Comparison of ENCODE assay signal across 3 cellular contexts in genomic region chr2:48104418-48104817, GRCh38.
A peak's percentile ranks its signal among the peaks of the same experiment; 100 is the strongest.
TF ChIP-seq lines count a peak whose summit lies in the region.

No MANE protein-coding gene starts in this region.

TF ChIP-seq in SK-N-SH, 30 proteins besides CTCF, POLR2A, EP300 and RAD21:
- TF ChIP-seq FOXM1 (IDR thresholded peaks at IDR 0.05; ENCODE audit: low read depth), result no peak
- TF ChIP-seq, protein P1, sequence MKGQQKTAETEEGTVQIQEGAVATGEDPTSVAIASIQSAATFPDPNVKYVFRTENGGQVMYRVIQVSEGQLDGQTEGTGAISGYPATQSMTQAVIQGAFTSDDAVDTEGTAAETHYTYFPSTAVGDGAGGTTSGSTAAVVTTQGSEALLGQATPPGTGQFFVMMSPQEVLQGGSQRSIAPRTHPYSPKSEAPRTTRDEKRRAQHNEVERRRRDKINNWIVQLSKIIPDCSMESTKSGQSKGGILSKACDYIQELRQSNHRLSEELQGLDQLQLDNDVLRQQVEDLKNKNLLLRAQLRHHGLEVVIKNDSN (IDR thresholded peaks at IDR 0.05; ENCODE audit: borderline replicate concordance, low read depth), result peak; percentile 53; the same call in 1 of the 2 replicates

TF ChIP-seq in SK-N-SH treated with all-trans-retinoic acid at 6 μM for 48 hours, 23 proteins besides CTCF, POLR2A, EP300 and RAD21:
- TF ChIP-seq SNAI2 (CRISPR knock-in tag; IDR thresholded peaks at IDR 0.05), result no peak

TF ChIP-seq in IMR-90, 13 proteins besides CTCF, POLR2A, EP300 and RAD21:
- TF ChIP-seq MAFK (IDR thresholded peaks at IDR 0.05; ENCODE audit: low read depth, low read length) (no peak), CEBPB (IDR thresholded peaks at IDR 0.05; ENCODE audit: low read depth, low read length) (no peak), BHLHE40 (IDR thresholded peaks at IDR 0.05; ENCODE audit: low read depth, low read length) (no peak), MAZ (IDR thresholded peaks at IDR 0.05; ENCODE audit: borderline replicate concordance, low read depth, low read length) (no peak)
- TF ChIP-seq, protein P2, sequence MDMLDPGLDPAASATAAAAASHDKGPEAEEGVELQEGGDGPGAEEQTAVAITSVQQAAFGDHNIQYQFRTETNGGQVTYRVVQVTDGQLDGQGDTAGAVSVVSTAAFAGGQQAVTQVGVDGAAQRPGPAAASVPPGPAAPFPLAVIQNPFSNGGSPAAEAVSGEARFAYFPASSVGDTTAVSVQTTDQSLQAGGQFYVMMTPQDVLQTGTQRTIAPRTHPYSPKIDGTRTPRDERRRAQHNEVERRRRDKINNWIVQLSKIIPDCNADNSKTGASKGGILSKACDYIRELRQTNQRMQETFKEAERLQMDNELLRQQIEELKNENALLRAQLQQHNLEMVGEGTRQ (IDR thresholded peaks at IDR 0.05; ENCODE audit: low read depth, low read length), result peak; percentile 58; the same call in 1 of the 2 replicates
